ENCODE assay signal across 10 cellular contexts in genomic region chrX:48476919-48477318, GRCh38. TPM values are rescaled to one million over a fixed set of nuclear protein-coding genes. Genes with fewer than 3 reads are reported as not detected.
DNase-seq lines count a peak whose midpoint lies in the region; ATAC-seq, FAIRE-seq and TF ChIP-seq lines count a peak whose summit lies in the region.
"Had no signal": no experiment of that assay in that cellular context is flagged by ENCODE, and none has a peak within 500 bp of the region (broad histone marks: within the 10 kb centered on the region; RNA-seq: fewer than 3 reads in every experiment).

No MANE protein-coding gene starts in this region.

- TF ChIP-seq EP300 in K562 (IDR thresholded peaks at IDR 0.05; ENCODE audit: low read length), result no peak

- H3K9me3 Mint-ChIP-seq in memory B cell, result no peaks in the 10 kb centered on the region

- no peaks in the 10 kb centered on the region for H3K9me3 ChIP-seq in heart left ventricle
- no peaks in the 10 kb centered on the region for H3K9me3 ChIP-seq in K562 (replicated peaks; ENCODE audit: control insufficient read depth, insufficient read depth, low read depth, low read length)
- H3K9me3 ChIP-seq: neutrophil had no signal

- no peak for TF ChIP-seq CTCF in heart left ventricle (IDR thresholded peaks at IDR 0.05)
- TF ChIP-seq CTCF in K562 (IDR thresholded peaks at IDR 0.05 in 2 of 3, conservative IDR thresholded peaks at IDR 0.05 in 1 of 3; ENCODE audit: insufficient read depth in 2 of 3, low read depth in 1 of 3, low read length in 3 of 3), result no peak
- no peak for TF ChIP-seq CTCF in GM10266 (IDR thresholded peaks at IDR 0.05; ENCODE audit: control insufficient read depth, insufficient read depth, low read depth, missing control alignments)

- BruUV-seq in K562 (replicated peaks; lab: Mats Ljungman, UMichigan), result no TSS peak

- H3K27me3 Mint-ChIP-seq in memory B cell, result no peaks in the 10 kb centered on the region

- peaks cover 13% of the 10 kb centered on the region for H3K36me3 Mint-ChIP-seq in memory B cell

- DNase-seq in heart left ventricle, result no peak
- no peak for DNase-seq in cardiac septum (ENCODE audit: low spot score)
- no peak for DNase-seq in K562 (ENCODE audit: extremely low read depth in 1 of 4, low spot score in 3 of 4)
- DNase-seq in memory B cell (ENCODE audit: low spot score in 2 of 2), result no peak
- no peak for DNase-seq in GM10266 (ENCODE audit: extremely low spot score)
- DNase-seq in NCI-H2227 treated with DMSO at 0.1 percent for 48 hours (lab: John Stamatoyannopoulos, UW), result no peak

- peak overlapping the region in 10 of 12 donors; percentile 60 to 82 (median 74) for H3K4me3 ChIP-seq in heart left ventricle
- peak overlapping the region; percentile 94 for H3K4me3 ChIP-seq in K562
- peak overlapping the region; percentile 56 for H3K4me3 ChIP-seq in urinary bladder (ENCODE audit: low read depth, low read length)

- peak overlapping the region; percentile 89 for H3K27ac Mint-ChIP-seq in memory B cell

- H3K36me3 ChIP-seq in heart left ventricle (peaks cover 0 to 9% (median 0%) of the 10 kb centered on the region in 9 donors), K562 (ENCODE audit: control insufficient read depth, insufficient read depth, low read length) (peaks cover 44% of the 10 kb centered on the region; the same call in 2 of the 3 replicates), urinary bladder (ENCODE audit: insufficient read depth) (no peaks in the 10 kb centered on the region)

- CTCF ChIA-PET in K562 (lab: Yijun Ruan, JAX; ENCODE audit: low intra/inter-chr PET ratio), result no interaction called here

- peak overlapping the region in 1 of 12 donors; percentile 87 for H3K27ac ChIP-seq in heart left ventricle
- H3K27ac ChIP-seq in K562 (ENCODE audit: extremely low read depth, low read depth, low read length), result peak overlapping the region; percentile 85; the same call in 1 of the 3 replicates
- H3K27ac ChIP-seq in urinary bladder (ENCODE audit: low read depth), result no peak overlapping the region

- H3K9ac ChIP-seq in K562 (ENCODE audit: insufficient read depth in 1 of 2, low read depth in 2 of 2, low read length in 2 of 2), result peak overlapping the region; percentile 91 to 98; a peak in 3 of 4 replicates

- ATAC-seq in heart left ventricle, result no peak
- ATAC-seq in K562, result no peak
- ATAC-seq in memory B cell (ENCODE audit: low read depth), result no peak
- no peak for ATAC-seq in HG03469 (IDR thresholded peaks at IDR 0.05; ENCODE audit: unreplicated experiment)

- TF ChIP-seq RAD21 in K562 (CRISPR knock-in tag; conservative IDR thresholded peaks at IDR 0.05 in 1 of 2, IDR thresholded peaks at IDR 0.05 in 1 of 2), result no peak

- WGBS in heart left ventricle, 4 donors, result 64 to 78% (median 74%) methylated on average over 4 of the region's 4 CpGs
- WGBS in K562 (ENCODE audit: insufficient coverage, low coverage, missing lambda C conversion rate), result 0% methylated on average over 4 of the region's 4 CpGs
- WGBS in urinary bladder, result 51% methylated on average over 4 of the region's 4 CpGs

- peaks cover 4% of the 10 kb centered on the region for H3K9me1 ChIP-seq in K562 (ENCODE audit: control insufficient read depth, insufficient read depth, low read length)

- peak; percentile 29 for FAIRE-seq in K562 (lab: Jason Lieb, UNC)

- in situ Hi-C loops in K562 (cut with MboI), result loop anchor here (25.0 kb wide), 1 partner anchor 615 kb away; no protein-coding TSS in a partner anchor

- no peaks in the 10 kb centered on the region for H4K20me1 ChIP-seq in K562 (replicated peaks; ENCODE audit: control insufficient read depth, insufficient read depth, low read length)

- POLR2A ChIA-PET in K562 (lab: Yijun Ruan, JAX), result interaction anchor here (0.6 to 1.0 kb wide), 2 partner anchors 13 to 931 kb away, joined by 3 to 4 read pairs; no protein-coding TSS in a partner anchor

- H3K4me1 Mint-ChIP-seq in memory B cell, result peaks cover 27% of the 10 kb centered on the region

- H3K4me1 ChIP-seq in heart left ventricle (peaks cover 0 to 8% (median 0%) of the 10 kb centered on the region in 12 donors), K562 (replicated peaks in 1 of 2; ENCODE audit: control insufficient read depth in 2 of 2, insufficient read depth in 2 of 2, low read length in 2 of 2) (peaks cover 7 to 24% of the 10 kb centered on the region in 2 experiments; a peak in 4 of 5 replicates), urinary bladder (ENCODE audit: insufficient read depth) (no peaks in the 10 kb centered on the region)

- H3K27me3 ChIP-seq in heart left ventricle (no peaks in the 10 kb centered on the region), K562 (ENCODE audit: control insufficient read depth in 2 of 2, insufficient read depth in 2 of 2, low read length in 2 of 2) (no peaks in the 10 kb centered on the region)
- H3K27me3 ChIP-seq: neutrophil had no signal

- TF ChIP-seq POLR2A in heart left ventricle (IDR thresholded peaks at IDR 0.05), result no peak
- TF ChIP-seq POLR2A in K562 (conservative IDR thresholded peaks at IDR 0.05), result no peak

- intact Hi-C loops in heart left ventricle (cut with DNase I), result loop anchor here in 1 of 10 donors (10.0 kb wide), 1 partner anchor 402 kb away; the partner anchor contains the start of gene ZNF630
- intact Hi-C loops in cardiac septum (cut with DNase I), result loop anchor here (10.0 kb wide), 2 partner anchors 392 to 642 kb away; partner anchors contain the start of gene ZNF81
- intact Hi-C loops in K562 (cut with micrococcal nuclease), result no loop called here

- H2AFZ ChIP-seq in K562 (ENCODE audit: low read depth, low read length), result no peak overlapping the region

- H3K4me3 Mint-ChIP-seq in memory B cell, result peak overlapping the region; percentile 83

- peak overlapping the region; percentile 94 for H3K4me2 ChIP-seq in K562 (ENCODE audit: insufficient read depth, low read length)

- H3K79me2 ChIP-seq in K562 (ENCODE audit: control insufficient read depth, insufficient read depth, low read length), result peaks cover 48% of the 10 kb centered on the region

RNA-seq across cellular contexts. Expression of gene FTSJ1, which starts 0.9 kb away (rescaled TPM):
- total RNA-seq in heart left ventricle, result 10 to 100 TPM; 13.6 to 34.3 (median 18.1) TPM
- 10 to 100 TPM; 15.2 to 62.4 TPM for polyA plus RNA-seq in heart left ventricle
- 18.8 TPM for total RNA-seq in cardiac septum
- 42.8 and 61.0 TPM in 2 replicates for total RNA-seq in K562 (2011; cell fraction: chromatin; rRNA removed; ENCODE audit: low replicate concordance)
- total RNA-seq in K562 (2011; cell fraction: nucleolus; rRNA removed), result 58.9 and 60.7 TPM in 2 replicates
- total RNA-seq in K562 (2011; cell fraction: nucleoplasm; rRNA removed), result 41.1 and 41.9 TPM in 2 replicates
- 87.2 and 121 TPM in 2 replicates for total RNA-seq in K562 (2014; rRNA removed)
- 54.7 and 60.1 TPM in 2 replicates for total RNA-seq in K562 (2014; rRNA removed; fragmentation: Illumina TruSeq; extraction: Trizol)
- 72.9 and 75.2 TPM in 2 replicates for total RNA-seq in K562 (2015; rRNA removed; fragmentation: Illumina TruSeq; extraction: Trizol)
- 85.0 and 87.3 TPM in 2 replicates for total RNA-seq in K562 (2021)
- polyA plus RNA-seq in K562 (2011; rRNA removed), result 51.4 and 53.1 TPM in 2 replicates
- polyA plus RNA-seq in K562 (2011; cell fraction: cytosol; rRNA removed), result 61.7 and 125 TPM in 2 replicates
- polyA plus RNA-seq in K562 (2011; cell fraction: nucleus; rRNA removed), result 119 and 153 TPM in 2 replicates
- 64.0 and 71.6 TPM in 2 replicates for polyA plus RNA-seq in K562 (2012)
- 95.6 and 109 TPM in 2 replicates for polyA plus RNA-seq in K562 (2014; fragmentation: Illumina TruSeq; extraction: Trizol)
- polyA plus RNA-seq in K562 (2014; fragmentation: Nextera tagmentation; extraction: Ambion mirVana), result 10 to 100 TPM; 12.2 to 17.4 TPM
- polyA plus RNA-seq in K562 (2014; rRNA removed), result 71.6 and 86.8 TPM in 2 replicates
- polyA minus RNA-seq in K562 (2011; rRNA and poly(A)+ RNA removed), result 18.1 and 25.3 TPM in 2 replicates
- 28.1 and 30.3 TPM in 2 replicates for polyA minus RNA-seq in K562 (2011; cell fraction: cytosol; rRNA and poly(A)+ RNA removed)
- polyA minus RNA-seq in K562 (2011; cell fraction: nucleus; rRNA and poly(A)+ RNA removed), result 33.3 and 33.4 TPM in 2 replicates
- total RNA-seq in urinary bladder, result 21.8 TPM
- 28.2 TPM for polyA plus RNA-seq in urinary bladder

RNA-seq across cellular contexts. Expression of gene SLC38A5, which starts 6.9 kb away (rescaled TPM):
- total RNA-seq in heart left ventricle, result 1 to 10 TPM in 8 of 9 donors, under 1 TPM in 1; 0.52 to 6.1 (median 1.7) TPM
- polyA plus RNA-seq in heart left ventricle, result 10 to 100 TPM in 1 of 2 donors, 1 to 10 TPM in 1; 2.0 to 22.3 TPM
- 2.2 TPM for total RNA-seq in cardiac septum
- 149 and 408 TPM in 2 replicates for total RNA-seq in K562 (2011; cell fraction: chromatin; rRNA removed; ENCODE audit: low replicate concordance)
- 510 and 535 TPM in 2 replicates for total RNA-seq in K562 (2011; cell fraction: nucleolus; rRNA removed)
- 308 and 339 TPM in 2 replicates for total RNA-seq in K562 (2011; cell fraction: nucleoplasm; rRNA removed)
- 142 and 201 TPM in 2 replicates for total RNA-seq in K562 (2014; rRNA removed)
- 72.6 and 88.6 TPM in 2 replicates for total RNA-seq in K562 (2014; rRNA removed; fragmentation: Illumina TruSeq; extraction: Trizol)
- 128 and 129 TPM in 2 replicates for total RNA-seq in K562 (2015; rRNA removed; fragmentation: Illumina TruSeq; extraction: Trizol)
- 213 and 228 TPM in 2 replicates for total RNA-seq in K562 (2021)
- 163 and 193 TPM in 2 replicates for polyA plus RNA-seq in K562 (2011; rRNA removed)
- polyA plus RNA-seq in K562 (2011; cell fraction: cytosol; rRNA removed), result 284 and 627 TPM in 2 replicates
- polyA plus RNA-seq in K562 (2011; cell fraction: nucleus; rRNA removed), result 364 and 581 TPM in 2 replicates
- 62.8 and 197 TPM in 2 replicates for polyA plus RNA-seq in K562 (2012)
- 204 and 238 TPM in 2 replicates for polyA plus RNA-seq in K562 (2014; fragmentation: Illumina TruSeq; extraction: Trizol)
- 10 to 100 TPM in 1 of 2 experiments, 1 to 10 TPM in 1; 9.3 to 31.2 TPM for polyA plus RNA-seq in K562 (2014; fragmentation: Nextera tagmentation; extraction: Ambion mirVana)
- polyA plus RNA-seq in K562 (2014; rRNA removed), result 199 and 251 TPM in 2 replicates
- 113 and 240 TPM in 2 replicates for polyA minus RNA-seq in K562 (2011; rRNA and poly(A)+ RNA removed)
- 150 and 177 TPM in 2 replicates for polyA minus RNA-seq in K562 (2011; cell fraction: cytosol; rRNA and poly(A)+ RNA removed)
- polyA minus RNA-seq in K562 (2011; cell fraction: nucleus; rRNA and poly(A)+ RNA removed), result 42.9 and 49.0 TPM in 2 replicates
- total RNA-seq in urinary bladder, result 12.8 TPM
- 5.8 TPM for polyA plus RNA-seq in urinary bladder
- total RNA-seq: Daoy had no signal

RNA-seq across cellular contexts. Expression of gene PORCN, which starts 31.9 kb away (rescaled TPM):
- total RNA-seq in heart left ventricle (10 to 100 TPM in 8 of 9 donors, 1 to 10 TPM in 1; 9.6 to 35.7 (median 17.3) TPM), cardiac septum (12.9 TPM), K562 (2014; rRNA removed) (2.8 and 4.0 TPM in 2 replicates), K562 (2014; rRNA removed; fragmentation: Illumina TruSeq; extraction: Trizol) (1.9 and 2.0 TPM in 2 replicates), K562 (2015; rRNA removed; fragmentation: Illumina TruSeq; extraction: Trizol) (2.4 and 3.2 TPM in 2 replicates), K562 (2021) (4.4 and 4.7 TPM in 2 replicates), urinary bladder (2.7 TPM)
- polyA plus RNA-seq in heart left ventricle (10 to 100 TPM; 10.5 to 37.3 TPM), K562 (2011; rRNA removed) (3.7 and 6.9 TPM in 2 replicates), K562 (2014; fragmentation: Illumina TruSeq; extraction: Trizol) (4.5 and 4.8 TPM in 2 replicates), K562 (2014; fragmentation: Nextera tagmentation; extraction: Ambion mirVana) (under 1 TPM; 0.34 to 0.62 TPM), K562 (2014; rRNA removed) (5.1 TPM in 2 replicates), urinary bladder (19.0 TPM)
- total RNA-seq in K562 (2011; cell fraction: chromatin; rRNA removed; ENCODE audit: low replicate concordance), result 9.4 and 19.6 TPM in 2 replicates
- total RNA-seq in K562 (2011; cell fraction: nucleolus; rRNA removed), result 9.3 and 10.8 TPM in 2 replicates
- total RNA-seq in K562 (2011; cell fraction: nucleoplasm; rRNA removed), result 15.0 and 18.6 TPM in 2 replicates
- 7.0 and 12.1 TPM in 2 replicates for polyA plus RNA-seq in K562 (2011; cell fraction: cytosol; rRNA removed)
- 18.5 and 23.1 TPM in 2 replicates for polyA plus RNA-seq in K562 (2011; cell fraction: nucleus; rRNA removed)
- 5.0 and 7.8 TPM in 2 replicates for polyA plus RNA-seq in K562 (2012)
- polyA minus RNA-seq in K562 (2011; rRNA and poly(A)+ RNA removed), result 2.0 and 2.5 TPM in 2 replicates
- polyA minus RNA-seq in K562 (2011; cell fraction: cytosol; rRNA and poly(A)+ RNA removed), result 4.1 and 8.1 TPM in 2 replicates
- polyA minus RNA-seq in K562 (2011; cell fraction: nucleus; rRNA and poly(A)+ RNA removed), result 4.7 and 5.3 TPM in 2 replicates

RNA-seq across cellular contexts. Expression of gene EBP, which starts 44.7 kb away (rescaled TPM):
- total RNA-seq in heart left ventricle (10 to 100 TPM; 37.1 to 72.5 (median 55.3) TPM), cardiac septum (38.6 TPM), K562 (2014; rRNA removed) (244 and 267 TPM in 2 replicates), K562 (2014; rRNA removed; fragmentation: Illumina TruSeq; extraction: Trizol) (242 and 313 TPM in 2 replicates), K562 (2015; rRNA removed; fragmentation: Illumina TruSeq; extraction: Trizol) (219 and 244 TPM in 2 replicates), K562 (2021) (264 and 278 TPM in 2 replicates), urinary bladder (19.2 TPM)
- polyA plus RNA-seq in heart left ventricle (100 to 1,000 TPM in 1 of 2 donors, 10 to 100 TPM in 1; 93.8 to 118 TPM), K562 (2011; rRNA removed) (228 and 411 TPM in 2 replicates), K562 (2014; fragmentation: Illumina TruSeq; extraction: Trizol) (274 and 307 TPM in 2 replicates), K562 (2014; fragmentation: Nextera tagmentation; extraction: Ambion mirVana) (100 to 1,000 TPM; 569 to 987 TPM), K562 (2014; rRNA removed) (238 and 281 TPM in 2 replicates), urinary bladder (34.4 TPM)
- total RNA-seq in K562 (2011; cell fraction: chromatin; rRNA removed; ENCODE audit: low replicate concordance), result 184 and 489 TPM in 2 replicates
- 634 and 715 TPM in 2 replicates for total RNA-seq in K562 (2011; cell fraction: nucleolus; rRNA removed)
- 475 and 527 TPM in 2 replicates for total RNA-seq in K562 (2011; cell fraction: nucleoplasm; rRNA removed)
- 623 and 681 TPM in 2 replicates for polyA plus RNA-seq in K562 (2011; cell fraction: cytosol; rRNA removed)
- 365 and 432 TPM in 2 replicates for polyA plus RNA-seq in K562 (2011; cell fraction: nucleus; rRNA removed)
- polyA plus RNA-seq in K562 (2012), result 242 and 270 TPM in 2 replicates
- polyA minus RNA-seq in K562 (2011; rRNA and poly(A)+ RNA removed), result 291 and 319 TPM in 2 replicates
- polyA minus RNA-seq in K562 (2011; cell fraction: cytosol; rRNA and poly(A)+ RNA removed), result 198 and 240 TPM in 2 replicates
- polyA minus RNA-seq in K562 (2011; cell fraction: nucleus; rRNA and poly(A)+ RNA removed), result 35.1 and 73.1 TPM in 2 replicates
